16 cellular contexts compared by ENCODE assay signal in the genomic region with DNA sequence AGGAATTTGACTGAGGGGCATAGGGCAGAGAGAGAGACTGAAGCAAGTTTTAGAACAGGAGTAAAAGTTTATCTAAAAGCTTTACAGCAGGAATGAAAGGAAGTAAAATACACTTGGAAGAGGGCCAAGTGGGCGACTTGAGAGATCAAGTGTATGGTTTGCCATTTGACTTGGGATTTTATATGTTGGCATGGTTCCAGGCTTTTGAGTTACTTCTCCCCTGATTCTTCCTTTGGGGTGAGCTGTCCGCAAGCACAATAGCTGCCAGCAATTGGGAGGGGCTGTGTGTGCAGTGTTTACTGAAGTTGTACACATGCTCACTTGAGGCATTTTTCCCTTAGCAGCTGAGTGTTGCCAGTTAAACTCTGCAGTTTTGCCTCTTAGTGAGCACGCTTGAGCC.
DNase-seq lines count a peak whose midpoint lies in the region; ATAC-seq and TF ChIP-seq lines count a peak whose summit lies in the region.
"Had no signal": no experiment of that assay in that cellular context is flagged by ENCODE, and none has a peak within 500 bp of the region (broad histone marks: within the 10 kb centered on the region; RNA-seq: fewer than 3 reads in every experiment).

No MANE protein-coding gene starts in this region.

- CTCF ChIA-PET in activated CD8-positive, alpha-beta T cell treated with anti-CD3 and anti-CD28 coated beads for 36 hours (lab: Charles Lee): no interaction called here

- H3K36me3 ChIP-seq in mucosa of descending colon (ENCODE audit: low read depth) (no peaks in the 10 kb centered on the region), aorta (ENCODE audit: control insufficient read depth in 1 of 2, insufficient read depth in 2 of 2, low read length in 1 of 2) (no peaks in the 10 kb centered on the region)
- H3K36me3 ChIP-seq: esophagus muscularis mucosa had no signal

- H3K27me3 ChIP-seq in aorta (ENCODE audit: control insufficient read depth in 1 of 2, insufficient read depth in 2 of 2, low read length in 1 of 2): no peaks in the 10 kb centered on the region
- H3K27me3 ChIP-seq: esophagus muscularis mucosa had no signal

- H3K27me3 Mint-ChIP-seq in progenitor cell of endocrine pancreas: no peaks in the 10 kb centered on the region
- no peaks in the 10 kb centered on the region for H3K27me3 Mint-ChIP-seq in activated CD8-positive, alpha-beta T cell treated with anti-CD3 and anti-CD28 coated beads for 36 hours
- H3K27me3 Mint-ChIP-seq: naive thymus-derived CD4-positive, alpha-beta T cell had no signal

- POLR2A ChIA-PET in activated CD8-positive, alpha-beta T cell treated with anti-CD3 and anti-CD28 coated beads for 36 hours (lab: Charles Lee): no interaction called here

- H3K4me3 Mint-ChIP-seq in progenitor cell of endocrine pancreas (ENCODE audit: low read depth): no peak overlapping the region
- H3K4me3 Mint-ChIP-seq in activated CD8-positive, alpha-beta T cell treated with anti-CD3 and anti-CD28 coated beads for 36 hours: no peak overlapping the region
- H3K4me3 Mint-ChIP-seq: activated T-cell treated with anti-CD3 and anti-CD28 coated beads, Interleukin-2, amount 50 U/mL, for 72 hours; immature natural killer cell; naive thymus-derived CD4-positive, alpha-beta T cell had no signal

- 16 to 23% methylated on average over 3 of the region's 3 CpGs for WGBS in aorta, 2 donors

- H3K4me3 ChIP-seq in choroid plexus epithelial cell (ENCODE audit: low read depth, low read length): no peak overlapping the region
- no peak overlapping the region for H3K4me3 ChIP-seq in mucosa of descending colon
- H3K4me3 ChIP-seq in aorta (ENCODE audit: low read length in 2 of 2): no peak overlapping the region
- H3K4me3 ChIP-seq: esophagus muscularis mucosa, skin epidermis had no signal

- ATAC-seq in mucosa of descending colon: peak; percentile 84
- ATAC-seq in activated CD8-positive, alpha-beta T cell treated with anti-CD3 and anti-CD28 coated beads for 36 hours: no peak
- ATAC-seq in aorta (ENCODE audit: low FRiP score): no peak
- ATAC-seq: activated T-cell treated with anti-CD3 and anti-CD28 coated beads, Interleukin-2, amount 50 U/mL, for 72 hours; naive thymus-derived CD4-positive, alpha-beta T cell had no signal

- no peak overlapping the region for H3K27ac ChIP-seq in aorta (ENCODE audit: low read depth in 1 of 2, low read length in 2 of 2)
- H3K27ac ChIP-seq: esophagus muscularis mucosa, skin epidermis had no signal

- DNase-seq in COR-L47 (lab: John Stamatoyannopoulos, UW) (peak; percentile 11), NCI-H345 treated with DMSO at 0.1 percent for 48 hours (lab: John Stamatoyannopoulos, UW; ENCODE audit: unreplicated experiment) (peak; percentile 32), choroid plexus epithelial cell (ENCODE audit: low read depth) (peak; percentile 1), mucosa of descending colon (peak in 2 of 3 donors; percentile 53 to 78), progenitor cell of endocrine pancreas (ENCODE audit: low spot score, unreplicated experiment) (no peak), aorta (no peak), hypothalamus (lab: John Stamatoyannopoulos, UW) (no peak)
- no peak for DNase-seq in activated CD8-positive, alpha-beta T cell treated with anti-CD3 and anti-CD28 coated beads for 36 hours
- DNase-seq: activated T-cell treated with anti-CD3 and anti-CD28 coated beads, Interleukin-2, amount 50 U/mL, for 72 hours; DMS153; immature natural killer cell; naive thymus-derived CD4-positive, alpha-beta T cell; NCI-H146; trophoblast cell had no signal

- peaks cover 2% of the 10 kb centered on the region for H3K9me3 ChIP-seq in mucosa of descending colon
- peaks cover 10% of the 10 kb centered on the region for H3K9me3 ChIP-seq in aorta (ENCODE audit: control insufficient read depth, low read length)

- peaks cover 2% of the 10 kb centered on the region for H3K36me3 Mint-ChIP-seq in progenitor cell of endocrine pancreas (ENCODE audit: insufficient read depth)
- H3K36me3 Mint-ChIP-seq in activated CD8-positive, alpha-beta T cell treated with anti-CD3 and anti-CD28 coated beads for 36 hours (ENCODE audit: low read depth): no peaks in the 10 kb centered on the region
- H3K36me3 Mint-ChIP-seq: immature natural killer cell; naive thymus-derived CD4-positive, alpha-beta T cell had no signal

- peaks cover 17% of the 10 kb centered on the region for H3K9me3 Mint-ChIP-seq in progenitor cell of endocrine pancreas (ENCODE audit: low read depth)
- peaks cover 8% of the 10 kb centered on the region for H3K9me3 Mint-ChIP-seq in activated CD8-positive, alpha-beta T cell treated with anti-CD3 and anti-CD28 coated beads for 36 hours

- H3K4me1 ChIP-seq in mucosa of descending colon (ENCODE audit: low read depth): peaks cover 5% of the 10 kb centered on the region
- no peaks in the 10 kb centered on the region for H3K4me1 ChIP-seq in aorta (ENCODE audit: control insufficient read depth in 1 of 2, insufficient read depth in 2 of 2, low read length in 2 of 2)

- H3K27ac Mint-ChIP-seq in progenitor cell of endocrine pancreas: no peak overlapping the region
- no peak overlapping the region for H3K27ac Mint-ChIP-seq in activated CD8-positive, alpha-beta T cell treated with anti-CD3 and anti-CD28 coated beads for 36 hours
- H3K27ac Mint-ChIP-seq: activated T-cell treated with anti-CD3 and anti-CD28 coated beads, Interleukin-2, amount 50 U/mL, for 72 hours; immature natural killer cell; naive thymus-derived CD4-positive, alpha-beta T cell had no signal

- peaks cover 6% of the 10 kb centered on the region for H3K4me1 Mint-ChIP-seq in progenitor cell of endocrine pancreas (ENCODE audit: low read depth)
- no peaks in the 10 kb centered on the region for H3K4me1 Mint-ChIP-seq in activated CD8-positive, alpha-beta T cell treated with anti-CD3 and anti-CD28 coated beads for 36 hours (ENCODE audit: low read depth)
- H3K4me1 Mint-ChIP-seq: immature natural killer cell; naive thymus-derived CD4-positive, alpha-beta T cell had no signal

- TF ChIP-seq CTCF in choroid plexus epithelial cell (conservative IDR thresholded peaks at IDR 0.05; ENCODE audit: low read depth, low read length): no peak
- no peak for TF ChIP-seq CTCF in mucosa of descending colon (IDR thresholded peaks at IDR 0.05)
- no peak for TF ChIP-seq CTCF in progenitor cell of endocrine pancreas (IDR thresholded peaks at IDR 0.05; ENCODE audit: unreplicated experiment)
- TF ChIP-seq CTCF in activated CD8-positive, alpha-beta T cell treated with anti-CD3 and anti-CD28 coated beads for 36 hours (IDR thresholded peaks at IDR 0.05): no peak

- intact Hi-C loops in mucosa of descending colon (cut with DNase I, micrococcal nuclease) (no loop called here), aorta (cut with DNase I) (no loop called here)
- intact Hi-C loops in activated CD8-positive, alpha-beta T cell treated with anti-CD3 and anti-CD28 coated beads for 36 hours (cut with micrococcal nuclease): no loop called here

Comparison
In these comparisons a context has a peak if more than half of its experiments do, and no peak if none do; other contexts are left out.
1. DNase-seq: peak in COR-L47 (single experiment), NCI-H345 treated with DMSO at 0.1 percent for 48 hours (single experiment), choroid plexus epithelial cell (single experiment) and mucosa of descending colon (2 of 3); none in progenitor cell of endocrine pancreas (single experiment), activated CD8-positive, alpha-beta T cell treated with anti-CD3 and anti-CD28 coated beads for 36 hours (single experiment), aorta (0 of 2) and hypothalamus (0 of 51).